9 cellular contexts compared by ENCODE assay signal in genomic region chr10:25933653-25934608, GRCh38. TPM values are rescaled to one million over a fixed set of nuclear protein-coding genes. Genes with fewer than 3 reads are reported as not detected.
DNase-seq lines count a peak whose midpoint lies in the region; ATAC-seq, FAIRE-seq and TF ChIP-seq lines count a peak whose summit lies in the region.
"Had no signal": no experiment of that assay in that cellular context is flagged by ENCODE, and none has a peak within 500 bp of the region (broad histone marks: within the 10 kb centered on the region; RNA-seq: fewer than 3 reads in every experiment).

Gene MYO3A (plus strand): TSS chr10:25934229. CDS start chr10:25952111, 17,882 bp downstream.

- 7% methylated on average over 47 of the region's 73 CpGs; no CpG with 5 or more reads in 1 of the 2 experiments for WGBS in H1 (ENCODE audit: extremely low coverage in 1 of 2, insufficient coverage in 1 of 2, insufficient read length in 1 of 2, insufficient replicate concordance in 2 of 2, low coverage in 1 of 2, low lambda C conversion rate in 2 of 2, missing lambda C conversion rate in 1 of 2), 2 experiments

- no peaks in the 10 kb centered on the region for H3K9me3 Mint-ChIP-seq in CD8-positive, alpha-beta T cell

- no peaks in the 10 kb centered on the region for H3F3A ChIP-seq in neural cell (ENCODE audit: insufficient read depth, low read length, poor library complexity, severe bottlenecking)

- peak in 1 of 2 experiments; percentile 33; a peak in 1 of 3 replicates for TF ChIP-seq POLR2A in H1 (IDR thresholded peaks at IDR 0.05; ENCODE audit: control extremely low read depth in 1 of 2, low read depth in 2 of 2, low read length in 2 of 2)

- peak; percentile 7; a peak in 2 of 4 replicates for TF ChIP-seq RAD21 in H1 (IDR thresholded peaks at IDR 0.05 in 1 of 2, conservative IDR thresholded peaks at IDR 0.05 in 1 of 2; ENCODE audit: low read depth in 2 of 2, low read length in 2 of 2)
- TF ChIP-seq RAD21 in neural cell (conservative IDR thresholded peaks at IDR 0.05) = no peak

- CTCF ChIA-PET in CD8-positive, alpha-beta T cell (lab: Charles Lee) = interaction anchor here (0.8 kb wide), 1 partner anchor 10 kb away, joined by 3 read pairs; no protein-coding TSS in a partner anchor
- CTCF ChIA-PET in H1 (lab: Charles Lee; ENCODE audit: partially characterized antibody) = interaction anchor here (0.7 to 2.5 kb wide), 11 partner anchors 8 to 337 kb away, joined by 3 to 13 read pairs (median 3); no protein-coding TSS in a partner anchor

- peak within 1 kb of the TSS; percentile 92 to 94 for H3K4me2 ChIP-seq in H1 (ENCODE audit: insufficient read depth in 1 of 2, low read depth in 2 of 2, low read length in 2 of 2)
- H3K4me2 ChIP-seq in neural cell (ENCODE audit: low read length) = peak within 1 kb of the TSS; percentile 7

- H4K91ac ChIP-seq in H1 (replicated peaks; ENCODE audit: insufficient read length, low read length) = peak within 1 kb of the TSS; percentile 69

- H3K27me3 ChIP-seq in CD8-positive, alpha-beta T cell (ENCODE audit: insufficient read depth, low read length) = no peaks in the 10 kb centered on the region
- H3K27me3 ChIP-seq in H1 (replicated peaks in 1 of 4; ENCODE audit: control insufficient read depth in 3 of 4, extremely low read depth in 1 of 4, insufficient read depth in 3 of 4, low read length in 3 of 4) (peaks cover 0 to 5% (median under 1%) of the 10 kb centered on the region in 4 experiments; a peak in 4 of 7 replicates), neural cell (ENCODE audit: insufficient read depth, low read depth, low read length) (peaks cover 24% of the 10 kb centered on the region)

- no peak within 1 kb of the TSS for H3K23ac ChIP-seq in H1 (ENCODE audit: insufficient read length)

- no peak for DNase-seq in CD8-positive, alpha-beta T cell
- no peak for DNase-seq in Jurkat, Clone E6-1 (ENCODE audit: low read depth, low spot score)
- peak in 1 of 2 experiments; percentile 83 for DNase-seq in H1 (ENCODE audit: low read depth in 1 of 2, low spot score in 2 of 2)
- DNase-seq in NCI-H2107 treated with DMSO at 0.1 percent for 48 hours (lab: John Stamatoyannopoulos, UW; ENCODE audit: unreplicated experiment) = no peak
- no peak for DNase-seq in GM19238 (ENCODE audit: insufficient read length, low spot score)
- DNase-seq in posterior vena cava (ENCODE audit: low spot score) = no peak
- no peak for DNase-seq in activated CD4-positive, CD25-positive, alpha-beta regulatory T cell treated with anti-CD3 and anti-CD28 coated beads, Interleukin-2, amount 50 U/mL, for 72 hours

- peak within 1 kb of the TSS; percentile 54 for H4K5ac ChIP-seq in H1 (ENCODE audit: insufficient read length, low read depth, low read length)

- H3K79me1 ChIP-seq in H1 (ENCODE audit: low read depth, low read length) = no peaks in the 10 kb centered on the region

- peak within 1 kb of the TSS; percentile 65 for H3K18ac ChIP-seq in H1 (ENCODE audit: extremely low read depth, low read length)

- no peak within 1 kb of the TSS for H3K27ac Mint-ChIP-seq in CD8-positive, alpha-beta T cell

- H3K27ac ChIP-seq in CD8-positive, alpha-beta T cell (ENCODE audit: low read depth, low read length) = no peak within 1 kb of the TSS
- H3K27ac ChIP-seq in H1 (ENCODE audit: low read depth, low read length) (no peak within 1 kb of the TSS), neural cell (ENCODE audit: low read length) (no peak within 1 kb of the TSS)

- H2BK12ac ChIP-seq in H1 (ENCODE audit: low read depth, low read length) = peak within 1 kb of the TSS; percentile 65; the same call in 1 of the 2 replicates

- intact Hi-C loops in CD8-positive, alpha-beta T cell (cut with DNase I, micrococcal nuclease) = no loop called here
- intact Hi-C loops in posterior vena cava (cut with DNase I) = no loop called here

- TF ChIP-seq EP300 in H1 (IDR thresholded peaks at IDR 0.05; ENCODE audit: borderline replicate concordance in 1 of 2, low read depth in 2 of 2, low read length in 2 of 2) (no peak), neural cell (conservative IDR thresholded peaks at IDR 0.05; ENCODE audit: poor library complexity, severe bottlenecking) (no peak)

- no peak within 1 kb of the TSS for H3K14ac ChIP-seq in H1 (ENCODE audit: insufficient read length)

- H2BK20ac ChIP-seq in H1 (ENCODE audit: low read length) = 0 out of 2 replicates have a peak within 1 kb of the TSS, but pooled peaks have one; percentile 23

- no peak for FAIRE-seq in H1 (lab: Jason Lieb, UNC)
- FAIRE-seq: frontal cortex had no signal

- H3K9me2 ChIP-seq in neural cell (ENCODE audit: insufficient read depth, low read length) = no peaks in the 10 kb centered on the region

- peak within 1 kb of the TSS; percentile 100 for H2AFZ ChIP-seq in H1 (ENCODE audit: low read length)
- H2AFZ ChIP-seq in neural cell (ENCODE audit: low read depth, low read length) = peak within 1 kb of the TSS; percentile 14

- H2BK120ac ChIP-seq in H1 (replicated peaks; ENCODE audit: low read depth, low read length) = peak within 1 kb of the TSS; percentile 77

- no peaks in the 10 kb centered on the region for H3K9me3 ChIP-seq in CD8-positive, alpha-beta T cell (ENCODE audit: low read length)
- H3K9me3 ChIP-seq in H1 (ENCODE audit: insufficient read depth in 2 of 2, low read depth in 1 of 2, low read length in 1 of 2) (no peaks in the 10 kb centered on the region), neural cell (ENCODE audit: low read length) (no peaks in the 10 kb centered on the region)

- H4K20me1 ChIP-seq in H1 (replicated peaks in 1 of 2; ENCODE audit: control insufficient read depth in 1 of 2, insufficient read depth in 2 of 2, low read length in 2 of 2) (no peaks in the 10 kb centered on the region), neural cell (ENCODE audit: insufficient read depth) (no peaks in the 10 kb centered on the region)

- peaks cover 32% of the 10 kb centered on the region for H3K27me3 Mint-ChIP-seq in CD8-positive, alpha-beta T cell (ENCODE audit: low read depth)

- H3K4me1 Mint-ChIP-seq in CD8-positive, alpha-beta T cell (ENCODE audit: low read depth) = peaks cover 9% of the 10 kb centered on the region

- H3K36me3 Mint-ChIP-seq in CD8-positive, alpha-beta T cell = no peaks in the 10 kb centered on the region

- H3K4ac ChIP-seq in H1 (replicated peaks; ENCODE audit: insufficient read length, low read depth, low read length) = peak within 1 kb of the TSS; percentile 6

- H4K8ac ChIP-seq in H1 (ENCODE audit: extremely low read depth, insufficient read depth, low read length) = peak within 1 kb of the TSS; percentile 79; the same call in 1 of the 2 replicates

- H3K9ac ChIP-seq in H1 (replicated peaks in 1 of 4; ENCODE audit: extremely low read depth in 1 of 4, low read depth in 3 of 4, low read length in 3 of 4) (peak within 1 kb of the TSS in 3 of 4 experiments; percentile 51 to 63 (median 51); a peak in 6 of 7 replicates), neural cell (ENCODE audit: low read length) (peak within 1 kb of the TSS; percentile 51)

- no peaks in the 10 kb centered on the region for H3K36me3 ChIP-seq in CD8-positive, alpha-beta T cell (ENCODE audit: insufficient read depth, low read length)
- H3K36me3 ChIP-seq in H1 (ENCODE audit: control insufficient read depth in 2 of 4, insufficient read depth in 4 of 4, low read length in 3 of 4) (no peaks in the 10 kb centered on the region), neural cell (ENCODE audit: insufficient read depth, low read length) (no peaks in the 10 kb centered on the region)

- H3K56ac ChIP-seq in H1 (replicated peaks; ENCODE audit: insufficient read length, low read depth, low read length) = no peak within 1 kb of the TSS

- POLR2A ChIA-PET in CD8-positive, alpha-beta T cell (lab: Charles Lee) = no interaction called here
- POLR2A ChIA-PET in H1 (lab: Charles Lee; ENCODE audit: partially characterized antibody) = interaction anchor here (0.6 to 0.7 kb wide), 3 partner anchors 147 to 280 kb away, joined by 3 to 4 read pairs (median 3); no protein-coding TSS in a partner anchor

- peak within 1 kb of the TSS; percentile 39 for H3K4me3 ChIP-seq in CD8-positive, alpha-beta T cell (ENCODE audit: low read depth, low read length)
- peak within 1 kb of the TSS; percentile 9; the same call in 1 of the 2 replicates for H3K4me3 ChIP-seq in Jurkat, Clone E6-1 (ENCODE audit: low read length)
- H3K4me3 ChIP-seq in H1 (ENCODE audit: extremely low read depth in 1 of 4, insufficient read depth in 2 of 4, low read depth in 3 of 4, low read length in 4 of 4) = peak within 1 kb of the TSS; percentile 37 to 78 (median 77)
- H3K4me3 ChIP-seq in neural cell (ENCODE audit: low read length) = peak within 1 kb of the TSS; percentile 62

- peak within 1 kb of the TSS; percentile 41; the same call in 1 of the 2 replicates for H2BK5ac ChIP-seq in H1 (ENCODE audit: low read depth, low read length)

- peaks cover 5% of the 10 kb centered on the region; the same call in 1 of the 2 replicates for H3K23me2 ChIP-seq in H1 (ENCODE audit: low read depth, low read length)

- no peak for TF ChIP-seq CTCF in CD8-positive, alpha-beta T cell (IDR thresholded peaks at IDR 0.05)
- peak; percentile 18 to 28 (median 26); a peak in 3 of 4 replicates for TF ChIP-seq CTCF in H1 (IDR thresholded peaks at IDR 0.05; ENCODE audit: control extremely low read depth in 1 of 3, insufficient read depth in 1 of 3, low read depth in 1 of 3, low read length in 3 of 3)
- no peak for TF ChIP-seq CTCF in neural cell (IDR thresholded peaks at IDR 0.05; ENCODE audit: poor library complexity, severe bottlenecking)

- no peaks in the 10 kb centered on the region for H3K79me2 ChIP-seq in H1 (ENCODE audit: control insufficient read depth in 1 of 2, insufficient read depth in 2 of 2, low read length in 2 of 2)
- H3K79me2 ChIP-seq in neural cell (replicated peaks; ENCODE audit: insufficient read depth, low read length) = no peaks in the 10 kb centered on the region

- peak within 1 kb of the TSS; percentile 71 for H3K4me3 Mint-ChIP-seq in CD8-positive, alpha-beta T cell

- no peak for ATAC-seq in CD8-positive, alpha-beta T cell

- no peaks in the 10 kb centered on the region for H3K4me1 ChIP-seq in CD8-positive, alpha-beta T cell (ENCODE audit: insufficient read depth, low read length)
- H3K4me1 ChIP-seq in H1 (replicated peaks in 1 of 4; ENCODE audit: control insufficient read depth in 3 of 4, insufficient read depth in 4 of 4, low read length in 3 of 4) = peaks cover 0 to 5% (median 0%) of the 10 kb centered on the region in 4 experiments; a peak in 1 of 7 replicates

- H2AK5ac ChIP-seq in H1 (ENCODE audit: low read depth, low read length) = no peak within 1 kb of the TSS

- peak within 1 kb of the TSS; percentile 50; the same call in 1 of the 2 replicates for H2BK15ac ChIP-seq in H1 (ENCODE audit: low read length)

RNA-seq across cellular contexts. Expression of gene MYO3A, which starts in this region (rescaled TPM):
- not detected for total RNA-seq in CD8-positive, alpha-beta T cell
- not detected for polyA plus RNA-seq in Jurkat, Clone E6-1 (2012; ENCODE audit: insufficient read depth, insufficient read length)
- 3.2 and 5.3 TPM in 2 replicates for total RNA-seq in H1 (2021; fragmentation: NEBNext Ultra II Directional; extraction: Animal tissue kit (Norgen Biotek cat#: 25700))
- polyA plus RNA-seq in H1 (2011; rRNA removed) (3.9 and 4.0 TPM in 2 replicates), neural cell (3.0 and 4.1 TPM in 2 replicates)
- 3.1 TPM for polyA plus RNA-seq in H1 (2011; cell fraction: cytosol; rRNA removed)
- polyA plus RNA-seq in H1 (2011; cell fraction: nucleus; rRNA removed) = 4.8 TPM
- polyA plus RNA-seq in H1 (2012, experiment 1 of 2) = 1.4 to 2.3 TPM (median 2.0 TPM) in 4 replicates
- polyA plus RNA-seq in H1 (2012, experiment 2 of 2) = 0.35 TPM
- 2.0 TPM for polyA plus RNA-seq in H1 (2013, experiment 1 of 2)
- 1.5 TPM for polyA plus RNA-seq in H1 (2013, experiment 2 of 2)
- 9.3 and 11.2 TPM in 2 replicates for polyA minus RNA-seq in H1 (2011; rRNA and poly(A)+ RNA removed)
- 2.3 TPM for polyA minus RNA-seq in H1 (2011; cell fraction: cytosol; rRNA and poly(A)+ RNA removed)
- 17.6 TPM for polyA minus RNA-seq in H1 (2011; cell fraction: nucleus; rRNA and poly(A)+ RNA removed)
- 4.9 and 6.7 TPM in 2 replicates for polyA minus RNA-seq in neural cell
- total RNA-seq in posterior vena cava = under 1 TPM; 0.29 to 0.42 TPM

Comparison
In these comparisons a context has a peak if more than half of its experiments do, and no peak if none do; other contexts are left out.
1. H3K4me3 ChIP-seq: peak in every context shown above with its lines; median percentile 77 in H1; 62 in neural cell; 39 in CD8-positive, alpha-beta T cell; 9 in Jurkat, Clone E6-1.
2. CTCF ChIP-seq: peak in H1 (3 of 3); none in CD8-positive, alpha-beta T cell (single experiment) and neural cell (single experiment).